In the genomic region with DNA sequence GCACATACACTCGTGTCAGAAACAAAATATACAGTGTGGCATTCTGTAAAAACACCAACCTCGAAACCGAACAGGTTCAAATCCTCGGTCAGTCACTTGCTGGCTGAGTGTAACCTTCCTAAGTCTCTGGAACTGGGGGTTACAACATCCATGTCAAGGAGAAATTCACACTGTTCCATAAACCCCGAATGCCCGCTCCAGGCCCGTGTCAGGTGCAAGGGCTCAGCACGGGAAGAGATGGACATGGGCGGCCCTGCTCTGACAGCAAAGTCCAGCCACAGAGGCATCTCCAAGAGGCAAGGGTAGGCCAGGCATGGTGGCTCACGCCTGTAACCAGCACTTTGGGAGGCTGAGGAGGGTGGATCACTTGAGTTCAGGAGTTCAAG, we compare ENCODE assay signal across 1 cellular context.
TF ChIP-seq lines count a peak whose summit lies in the region.

No MANE protein-coding gene starts in this region.

TF ChIP-seq in SK-N-SH treated with all-trans-retinoic acid at 6 μM for 48 hours, 23 proteins besides CTCF, POLR2A, EP300 and RAD21 (continued from another document):
- TF ChIP-seq, protein P1, sequence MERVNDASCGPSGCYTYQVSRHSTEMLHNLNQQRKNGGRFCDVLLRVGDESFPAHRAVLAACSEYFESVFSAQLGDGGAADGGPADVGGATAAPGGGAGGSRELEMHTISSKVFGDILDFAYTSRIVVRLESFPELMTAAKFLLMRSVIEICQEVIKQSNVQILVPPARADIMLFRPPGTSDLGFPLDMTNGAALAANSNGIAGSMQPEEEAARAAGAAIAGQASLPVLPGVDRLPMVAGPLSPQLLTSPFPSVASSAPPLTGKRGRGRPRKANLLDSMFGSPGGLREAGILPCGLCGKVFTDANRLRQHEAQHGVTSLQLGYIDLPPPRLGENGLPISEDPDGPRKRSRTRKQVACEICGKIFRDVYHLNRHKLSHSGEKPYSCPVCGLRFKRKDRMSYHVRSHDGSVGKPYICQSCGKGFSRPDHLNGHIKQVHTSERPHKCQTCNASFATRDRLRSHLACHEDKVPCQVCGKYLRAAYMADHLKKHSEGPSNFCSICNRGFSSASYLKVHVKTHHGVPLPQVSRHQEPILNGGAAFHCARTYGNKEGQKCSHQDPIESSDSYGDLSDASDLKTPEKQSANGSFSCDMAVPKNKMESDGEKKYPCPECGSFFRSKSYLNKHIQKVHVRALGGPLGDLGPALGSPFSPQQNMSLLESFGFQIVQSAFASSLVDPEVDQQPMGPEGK (CRISPR knock-in tag; IDR thresholded peaks at IDR 0.05; ENCODE audit: borderline replicate concordance): no peak
- no peak for TF ChIP-seq ZNF8 (CRISPR knock-in tag; IDR thresholded peaks at IDR 0.05)
